Comparison of ENCODE assay signal across 8 cellular contexts in genomic region chr20:51639206-51639832, GRCh38.
DNase-seq lines count a peak whose midpoint lies in the region; ATAC-seq and TF ChIP-seq lines count a peak whose summit lies in the region.

No MANE protein-coding gene starts in this region.

- intact Hi-C loops in upper lobe of right lung (cut with DNase I), result loop anchor here (5.0 kb wide), 1 partner anchor 443 kb away; no protein-coding TSS in a partner anchor

- no peaks in the 10 kb centered on the region for H3K4me1 ChIP-seq in upper lobe of right lung

- H3K4me1 Mint-ChIP-seq in activated T-cell treated with anti-CD3 and anti-CD28 coated beads, Interleukin-2, amount 50 U/mL, for 72 hours (ENCODE audit: low read depth), result no peaks in the 10 kb centered on the region
- H3K4me1 Mint-ChIP-seq in osteocyte (ENCODE audit: unreplicated experiment), result peaks cover 2% of the 10 kb centered on the region

- no peak overlapping the region for H3K4me3 ChIP-seq in foreskin fibroblast (ENCODE audit: low read depth in 1 of 2, low read length in 2 of 2)
- H3K4me3 ChIP-seq in upper lobe of right lung, result no peak overlapping the region

- peak; percentile 66 for ATAC-seq in HG02885 (IDR thresholded peaks at IDR 0.05; ENCODE audit: poor library complexity, unreplicated experiment)
- peak; percentile 42 to 62 for ATAC-seq in activated T-cell treated with anti-CD3 and anti-CD28 coated beads, Interleukin-2, amount 50 U/mL, for 72 hours (replicated peaks in 1 of 2)
- ATAC-seq in upper lobe of right lung, result peak; percentile 90
- ATAC-seq in GM21528 (IDR thresholded peaks at IDR 0.05; ENCODE audit: low FRiP score, unreplicated experiment), result no peak

- H3K36me3 Mint-ChIP-seq in activated T-cell treated with anti-CD3 and anti-CD28 coated beads, Interleukin-2, amount 50 U/mL, for 72 hours (ENCODE audit: insufficient read depth in 2 of 2), result no peaks in the 10 kb centered on the region
- H3K36me3 Mint-ChIP-seq in osteocyte (ENCODE audit: unreplicated experiment), result peaks cover 23% of the 10 kb centered on the region

- no peak overlapping the region for H3K4me3 Mint-ChIP-seq in activated T-cell treated with anti-CD3 and anti-CD28 coated beads, Interleukin-2, amount 50 U/mL, for 72 hours
- no peak overlapping the region for H3K4me3 Mint-ChIP-seq in osteocyte (ENCODE audit: unreplicated experiment)

- H3K27ac ChIP-seq in upper lobe of right lung, result no peak overlapping the region

- no peak overlapping the region for H3K27ac Mint-ChIP-seq in activated T-cell treated with anti-CD3 and anti-CD28 coated beads, Interleukin-2, amount 50 U/mL, for 72 hours
- no peak overlapping the region for H3K27ac Mint-ChIP-seq in osteocyte (ENCODE audit: unreplicated experiment)

- H3K36me3 ChIP-seq in upper lobe of right lung, result no peaks in the 10 kb centered on the region

- H3K27me3 Mint-ChIP-seq in activated T-cell treated with anti-CD3 and anti-CD28 coated beads, Interleukin-2, amount 50 U/mL, for 72 hours (ENCODE audit: low read depth), result peaks cover 18% of the 10 kb centered on the region
- no peaks in the 10 kb centered on the region for H3K27me3 Mint-ChIP-seq in osteocyte (ENCODE audit: unreplicated experiment)

- no peaks in the 10 kb centered on the region for H3K27me3 ChIP-seq in upper lobe of right lung

- H3K9me3 ChIP-seq in upper lobe of right lung, result no peaks in the 10 kb centered on the region

- H3K9me3 Mint-ChIP-seq in activated T-cell treated with anti-CD3 and anti-CD28 coated beads, Interleukin-2, amount 50 U/mL, for 72 hours, result no peaks in the 10 kb centered on the region
- no peaks in the 10 kb centered on the region for H3K9me3 Mint-ChIP-seq in osteocyte (ENCODE audit: unreplicated experiment)

- DNase-seq in D341Med (ENCODE audit: low spot score) (peak; percentile 76), OCI-M1 (lab: John Stamatoyannopoulos, UW) (peak; percentile 71), foreskin fibroblast (peak; percentile 50 to 85), osteocyte (ENCODE audit: extremely low spot score, unreplicated experiment) (peak; percentile 89), upper lobe of right lung (no peak)
- DNase-seq in activated T-cell treated with anti-CD3 and anti-CD28 coated beads, Interleukin-2, amount 50 U/mL, for 72 hours, result peak; percentile 73 to 75

- peak; percentile 71 for TF ChIP-seq CTCF in foreskin fibroblast (IDR thresholded peaks at IDR 0.05; ENCODE audit: low read depth, low read length)
- peak; percentile 92 for TF ChIP-seq CTCF in osteocyte (IDR thresholded peaks at IDR 0.05)
- peak; percentile 82 for TF ChIP-seq CTCF in upper lobe of right lung (IDR thresholded peaks at IDR 0.05)
